8 cellular contexts compared by ENCODE assay signal in genomic region chr3:128940252-128940651, GRCh38. TPM values are rescaled to one million over a fixed set of nuclear protein-coding genes. Genes with fewer than 3 reads are reported as not detected.
"Had no signal": no experiment of that assay in that cellular context is flagged by ENCODE, and none has a peak within 500 bp of the region (broad histone marks: within the 10 kb centered on the region; RNA-seq: fewer than 3 reads in every experiment).

No MANE protein-coding gene starts in this region.

- DNase-seq: H9, HCEC 1CT, KBM-7 had no signal

- H2AFZ ChIP-seq: GM23338 had no signal

- H3K4me3 ChIP-seq: GM23338 had no signal

- ATAC-seq: GM23338 had no signal

- FAIRE-seq: H1, H54, HTR-8/SVneo had no signal

- H3K4me2 ChIP-seq: GM23338 had no signal

RNA-seq across cellular contexts. Expression of gene CFAP92, which starts 53.6 kb away (rescaled TPM):
- polyA plus RNA-seq: IgD-negative memory B cell had no signal
